Comparison of ENCODE assay signal across 26 cellular contexts in genomic region chr22:19543970-19544708, GRCh38. TPM values are rescaled to one million over a fixed set of nuclear protein-coding genes. Genes with fewer than 3 reads are reported as not detected.
DNase-seq lines count a peak whose midpoint lies in the region; ATAC-seq, FAIRE-seq and TF ChIP-seq lines count a peak whose summit lies in the region.
"Had no signal": no experiment of that assay in that cellular context is flagged by ENCODE, and none has a peak within 500 bp of the region (broad histone marks: within the 10 kb centered on the region; RNA-seq: fewer than 3 reads in every experiment).

No MANE protein-coding gene starts in this region.

- no peak for DNase-seq in stimulated activated naive CD8-positive, alpha-beta T cell treated with anti-CD3 and anti-CD28 coated beads, Interleukin-15, Interleukin-2, amounts not matched to agents 100 U/mL and 50 U/mL, for 24 hours
- no peak for DNase-seq in stimulated activated naive CD8-positive, alpha-beta T cell treated with anti-CD3 and anti-CD28 coated beads, Interleukin-15, amount 100 ng/mL, for 72 hours
- DNase-seq in HepG2 (ENCODE audit: low spot score): peak; percentile 28
- peak; percentile 34 for DNase-seq in osteoblast (ENCODE audit: insufficient read length, low spot score, missing footprints)
- no peak for DNase-seq in NCI-H748 treated with DMSO at 0.1 percent for 48 hours (lab: John Stamatoyannopoulos, UW)
- no peak for DNase-seq in COLO829 (ENCODE audit: low spot score)
- DNase-seq in activated naive CD4-positive, alpha-beta T cell treated with anti-CD3 and anti-CD28 coated beads, Interleukin-2, amount 50 U/mL, for 16 hours: no peak
- DNase-seq: ACHN; activated CD4-positive, alpha-beta T cell treated with anti-CD3 and anti-CD28 coated beads, Interleukin-2, amount 10 ng/mL, durations not matched to agents 7 days and 5 days; activated CD8-positive, alpha-beta memory T cell treated with anti-CD3 and anti-CD28 coated beads, Interleukin-2, amount 50 U/mL, for 48 hours; activated gamma-delta T cell treated with Interleukin-2 at 50 U/mL for 16 hours; foreskin melanocyte; GF-D8; GM23248; kidney; MG63; NCI-H1436 treated with DMSO at 0.1 percent for 48 hours; NCI-H345; ovary; T-cell; uterus had no signal

- H3K4me3 Mint-ChIP-seq in stimulated activated naive CD8-positive, alpha-beta T cell treated with anti-CD3 and anti-CD28 coated beads, Interleukin-15, amount 100 ng/mL, for 72 hours: no peak overlapping the region
- H3K4me3 Mint-ChIP-seq: activated CD4-positive, alpha-beta T cell treated with anti-CD3 and anti-CD28 coated beads, Interleukin-2, amount 10 ng/mL, durations not matched to agents 7 days and 5 days; CD14-positive monocyte; T-cell had no signal

- H3K27me3 ChIP-seq in HepG2 (ENCODE audit: control insufficient read depth in 1 of 2, insufficient read depth in 2 of 2, low read length in 2 of 2): peaks cover 0 to 18% of the 10 kb centered on the region in 2 experiments; a peak in 2 of 5 replicates
- peaks cover 5% of the 10 kb centered on the region for H3K27me3 ChIP-seq in osteoblast (ENCODE audit: insufficient read depth, low read length)
- H3K27me3 ChIP-seq: cardiac muscle cell, dorsolateral prefrontal cortex, ovary, uterus had no signal

- CTCF ChIA-PET in HepG2 (lab: Yijun Ruan, JAX; ENCODE audit: low intra/inter-chr PET ratio, low total read pairs): no interaction called here

- H2AFZ ChIP-seq in HepG2 (ENCODE audit: low read length): no peak overlapping the region
- no peak overlapping the region for H2AFZ ChIP-seq in osteoblast (ENCODE audit: low read length)
- H2AFZ ChIP-seq: GM23248 had no signal

- 10% methylated on average over 5 of the region's 16 CpGs for WGBS in HepG2 (ENCODE audit: low lambda C conversion rate)

- no peak for TF ChIP-seq EP300 in HepG2 (IDR thresholded peaks at IDR 0.05; ENCODE audit: low read depth in 2 of 2, low read length in 2 of 2)
- TF ChIP-seq EP300 in HepG2 (CRISPR knock-in tag; IDR thresholded peaks at IDR 0.05; ENCODE audit: borderline replicate concordance): peak; percentile 70; the same call in 1 of the 2 replicates

- in situ Hi-C loops in HepG2 (cut with HindIII; ENCODE audit: extremely low pct_ligation_motif_present, low pct_unique_long_range_greater_than_20kb): loop anchor here (10.0 kb wide), 1 partner anchor 59 kb away; no protein-coding TSS in a partner anchor

- H3K27ac ChIP-seq in HepG2 (ENCODE audit: extremely low read length, insufficient read depth, low read length) (no peak overlapping the region), osteoblast (ENCODE audit: low read depth, low read length) (no peak overlapping the region)
- H3K27ac ChIP-seq: cardiac muscle cell, dorsolateral prefrontal cortex, GM23248, ovary, uterus had no signal

- ATAC-seq in stimulated activated naive CD8-positive, alpha-beta T cell treated with anti-CD3 and anti-CD28 coated beads, Interleukin-15, Interleukin-2, amounts not matched to agents 100 U/mL and 50 U/mL, for 24 hours: peak; percentile 40
- ATAC-seq in stimulated activated naive CD8-positive, alpha-beta T cell treated with anti-CD3 and anti-CD28 coated beads, Interleukin-15, amount 100 ng/mL, for 72 hours: no peak
- ATAC-seq in HepG2: peak; percentile 89
- ATAC-seq in HG02981 (IDR thresholded peaks at IDR 0.05; ENCODE audit: unreplicated experiment): no peak
- ATAC-seq: GM12878, T-cell had no signal

- intact Hi-C loops in HepG2 (cut with micrococcal nuclease; ENCODE audit: unreplicated experiment): no loop called here

- H3K4me3 ChIP-seq in HepG2 (replicated peaks in 1 of 3; ENCODE audit: insufficient read depth in 1 of 3, low read depth in 2 of 3, low read length in 3 of 3): peak overlapping the region in 1 of 3 experiments; percentile 31; a peak in 1 of 6 replicates
- H3K4me3 ChIP-seq in osteoblast (ENCODE audit: insufficient read depth, low read length): no peak overlapping the region
- H3K4me3 ChIP-seq: cardiac muscle cell, dorsolateral prefrontal cortex, GM12878, GM23248, MG63, ovary, uterus had no signal

- BruUV-seq in HepG2 (replicated peaks; lab: Mats Ljungman, UMichigan): no TSS peak

- H3K27ac Mint-ChIP-seq in stimulated activated naive CD8-positive, alpha-beta T cell treated with anti-CD3 and anti-CD28 coated beads, Interleukin-15, amount 100 ng/mL, for 72 hours: no peak overlapping the region
- H3K27ac Mint-ChIP-seq: activated CD4-positive, alpha-beta T cell treated with anti-CD3 and anti-CD28 coated beads, Interleukin-2, amount 10 ng/mL, durations not matched to agents 7 days and 5 days; CD14-positive monocyte; T-cell had no signal

- H3K79me2 ChIP-seq in HepG2 (ENCODE audit: insufficient read depth, low read length) (no peaks in the 10 kb centered on the region), osteoblast (ENCODE audit: insufficient read depth, low read length) (no peaks in the 10 kb centered on the region)

- no peak for FAIRE-seq in HepG2 (lab: Jason Lieb, UNC)
- FAIRE-seq: GM12878, kidney had no signal

- H3K9ac ChIP-seq in HepG2 (ENCODE audit: insufficient read depth, low read depth, low read length): no peak overlapping the region
- H3K9ac ChIP-seq: GM23248 had no signal

- H4K20me1 ChIP-seq in HepG2 (ENCODE audit: insufficient read depth, low read length) (no peaks in the 10 kb centered on the region), osteoblast (ENCODE audit: insufficient read depth, low read length) (no peaks in the 10 kb centered on the region)

- H3K27me3 Mint-ChIP-seq in stimulated activated naive CD8-positive, alpha-beta T cell treated with anti-CD3 and anti-CD28 coated beads, Interleukin-15, amount 100 ng/mL, for 72 hours: no peaks in the 10 kb centered on the region
- H3K27me3 Mint-ChIP-seq: activated CD4-positive, alpha-beta T cell treated with anti-CD3 and anti-CD28 coated beads, Interleukin-2, amount 10 ng/mL, durations not matched to agents 7 days and 5 days had no signal

- no peak for TF ChIP-seq POLR2A in HepG2 (IDR thresholded peaks at IDR 0.05; ENCODE audit: insufficient read depth in 1 of 2, low read depth in 2 of 2, low read length in 2 of 2)

- no peak for TF ChIP-seq RAD21 in HepG2 (CRISPR knock-in tag; IDR thresholded peaks at IDR 0.05)

- no peaks in the 10 kb centered on the region for H3K9me3 Mint-ChIP-seq in stimulated activated naive CD8-positive, alpha-beta T cell treated with anti-CD3 and anti-CD28 coated beads, Interleukin-15, amount 100 ng/mL, for 72 hours
- H3K9me3 Mint-ChIP-seq: activated CD4-positive, alpha-beta T cell treated with anti-CD3 and anti-CD28 coated beads, Interleukin-2, amount 10 ng/mL, durations not matched to agents 7 days and 5 days; T-cell had no signal

- H3K9me3 ChIP-seq in HepG2 (ENCODE audit: low read length) (no peaks in the 10 kb centered on the region), osteoblast (ENCODE audit: low read depth, low read length) (no peaks in the 10 kb centered on the region)
- H3K9me3 ChIP-seq: MG63, ovary, uterus had no signal

- POLR2A ChIA-PET in HepG2 (lab: Yijun Ruan, JAX): interaction anchor here (0.6 kb wide), 1 partner anchor 11 kb away, joined by 3 read pairs; no protein-coding TSS in a partner anchor

- H3K4me1 ChIP-seq in HepG2 (ENCODE audit: insufficient read depth, low read length) (peaks cover 24% of the 10 kb centered on the region), osteoblast (ENCODE audit: insufficient read depth, low read length) (no peaks in the 10 kb centered on the region)
- H3K4me1 ChIP-seq: uterus had no signal

- TF ChIP-seq CTCF in HepG2 (CRISPR knock-in tag; IDR thresholded peaks at IDR 0.05) (peak; percentile 31), osteoblast (IDR thresholded peaks at IDR 0.05; ENCODE audit: extremely low read depth, low read depth, low read length) (no peak)

- H3K36me3 ChIP-seq in HepG2 (replicated peaks in 1 of 2; ENCODE audit: control insufficient read depth in 1 of 2, insufficient read depth in 2 of 2, low read length in 2 of 2): no peaks in the 10 kb centered on the region
- H3K36me3 ChIP-seq in osteoblast (ENCODE audit: insufficient read depth, low read length): no peaks in the 10 kb centered on the region
- H3K36me3 ChIP-seq: cardiac muscle cell, MG63, ovary, uterus had no signal

- H3K4me2 ChIP-seq in HepG2 (ENCODE audit: low read depth, low read length) (peak overlapping the region; percentile 40), osteoblast (ENCODE audit: insufficient read depth, low read length) (no peak overlapping the region)

- H3K4me1 Mint-ChIP-seq in stimulated activated naive CD8-positive, alpha-beta T cell treated with anti-CD3 and anti-CD28 coated beads, Interleukin-15, amount 100 ng/mL, for 72 hours: no peaks in the 10 kb centered on the region
- H3K4me1 Mint-ChIP-seq: activated CD4-positive, alpha-beta T cell treated with anti-CD3 and anti-CD28 coated beads, Interleukin-2, amount 10 ng/mL, durations not matched to agents 7 days and 5 days; T-cell had no signal

TF ChIP-seq in HepG2, 621 proteins besides CTCF, POLR2A, EP300 and RAD21 (continues in another document):
- peak; percentile 89; the same call in 1 of the 2 replicates for TF ChIP-seq ZNF878 (CRISPR knock-in tag; IDR thresholded peaks at IDR 0.05)
- peak; percentile 60; the same call in 1 of the 2 replicates for TF ChIP-seq ZNF253 (CRISPR knock-in tag; IDR thresholded peaks at IDR 0.05; ENCODE audit: borderline replicate concordance)

RNA-seq across cellular contexts. Expression of gene CLDN5, which starts 19.9 kb away (rescaled TPM):
- total RNA-seq in HepG2 (2016; rRNA removed; fragmentation: Illumina TruSeq; extraction: Trizol) (not detected in 2 replicates), osteoblast (not detected in 2 replicates)
- total RNA-seq in HepG2 (2016; cell fraction: cytosol; rRNA removed; fragmentation: Illumina TruSeq; extraction: Trizol; ENCODE audit: low read depth): not detected in 2 replicates
- total RNA-seq in HepG2 (2016; cell fraction: insoluble cytoplasmic fraction; rRNA removed; fragmentation: Illumina TruSeq; extraction: Trizol): not detected in 2 replicates
- total RNA-seq in HepG2 (2016; cell fraction: membrane; rRNA removed; fragmentation: Illumina TruSeq; extraction: Trizol): not detected in 2 replicates
- total RNA-seq in HepG2 (2016; cell fraction: nucleus; rRNA removed; fragmentation: Illumina TruSeq; extraction: Trizol): not detected in 2 replicates
- polyA plus RNA-seq in HepG2 (2011; rRNA removed): not detected in 2 replicates
- 0.04 TPM in 1 of 2 replicates, not detected in the other for polyA plus RNA-seq in HepG2 (2011; cell fraction: cytosol; rRNA removed)
- polyA plus RNA-seq in HepG2 (2011; cell fraction: nucleus; rRNA removed): not detected in 2 replicates
- not detected in 2 replicates for polyA plus RNA-seq in HepG2 (2012)
- polyA plus RNA-seq in HepG2 (2016; cell fraction: cytosol; fragmentation: Illumina TruSeq; extraction: Trizol; ENCODE audit: low read depth): not detected in 2 replicates
- not detected in 2 replicates for polyA plus RNA-seq in HepG2 (2016; cell fraction: insoluble cytoplasmic fraction; fragmentation: Illumina TruSeq; extraction: Trizol; ENCODE audit: low read depth)
- not detected in 2 replicates for polyA plus RNA-seq in HepG2 (2016; cell fraction: membrane; fragmentation: Illumina TruSeq; extraction: Trizol; ENCODE audit: low read depth)
- not detected in 2 replicates for polyA plus RNA-seq in HepG2 (2016; cell fraction: nucleus; fragmentation: Illumina TruSeq; extraction: Trizol; ENCODE audit: insufficient read depth, low read depth)
- not detected in 2 replicates for polyA minus RNA-seq in HepG2 (2011; rRNA and poly(A)+ RNA removed; ENCODE audit: low replicate concordance)
- polyA minus RNA-seq in HepG2 (2011; cell fraction: cytosol; rRNA and poly(A)+ RNA removed): not detected in 2 replicates
- polyA minus RNA-seq in HepG2 (2011; cell fraction: nucleus; rRNA and poly(A)+ RNA removed): not detected in 2 replicates
- total RNA-seq: GM23248 had no signal
- polyA plus RNA-seq: GM12878, GM23248 had no signal

Comparison
In these comparisons a context has a peak if more than half of its experiments do, and no peak if none do; other contexts are left out.
1. ATAC-seq: peak in stimulated activated naive CD8-positive, alpha-beta T cell treated with anti-CD3 and anti-CD28 coated beads, Interleukin-15, Interleukin-2, amounts not matched to agents 100 U/mL and 50 U/mL, for 24 hours (single experiment) and HepG2 (single experiment); none in stimulated activated naive CD8-positive, alpha-beta T cell treated with anti-CD3 and anti-CD28 coated beads, Interleukin-15, amount 100 ng/mL, for 72 hours (single experiment) and HG02981 (single experiment).
2. DNase-seq: peak in HepG2 (single experiment) and osteoblast (single experiment); none in stimulated activated naive CD8-positive, alpha-beta T cell treated with anti-CD3 and anti-CD28 coated beads, Interleukin-15, Interleukin-2, amounts not matched to agents 100 U/mL and 50 U/mL, for 24 hours (single experiment), stimulated activated naive CD8-positive, alpha-beta T cell treated with anti-CD3 and anti-CD28 coated beads, Interleukin-15, amount 100 ng/mL, for 72 hours (0 of 2), NCI-H748 treated with DMSO at 0.1 percent for 48 hours (single experiment), COLO829 (single experiment) and activated naive CD4-positive, alpha-beta T cell treated with anti-CD3 and anti-CD28 coated beads, Interleukin-2, amount 50 U/mL, for 16 hours (single experiment).